ENCODE assay signal across 1 cellular context in the genomic region with DNA sequence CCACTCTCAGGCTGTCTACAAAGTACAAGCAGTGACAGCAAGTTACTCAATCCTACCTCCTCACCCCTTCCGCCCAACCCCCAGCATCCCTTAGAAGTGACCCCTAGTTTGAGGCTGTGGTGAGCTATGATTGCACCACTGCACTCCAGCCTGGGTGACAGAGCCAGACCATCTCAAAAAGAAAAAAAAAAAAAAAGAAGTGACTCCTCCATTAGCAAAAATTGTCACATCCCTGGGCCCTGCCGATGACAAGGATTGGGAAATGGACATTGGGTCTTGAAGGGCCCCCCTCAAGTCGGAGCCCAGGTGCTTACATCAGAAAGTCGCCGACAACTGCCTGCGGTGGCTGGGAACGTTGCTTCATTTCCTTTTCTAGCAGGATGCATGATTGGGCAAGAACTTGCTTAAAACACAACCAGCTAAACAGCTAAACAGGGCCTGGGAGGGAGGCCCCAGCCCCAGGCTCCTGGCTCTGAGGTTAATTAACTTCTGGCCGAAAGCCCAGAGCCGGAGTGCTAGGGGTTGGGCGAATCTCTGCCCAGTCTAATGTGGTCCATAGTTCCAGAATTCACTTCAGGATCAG.
TF ChIP-seq lines count a peak whose summit lies in the region.

No MANE protein-coding gene starts in this region.

TF ChIP-seq in HepG2, 621 proteins besides CTCF, POLR2A, EP300 and RAD21 (continued from another document and continues in another):
- TF ChIP-seq JUN (CRISPR knock-in tag; IDR thresholded peaks at IDR 0.05) (no peak), NAIF1 (CRISPR knock-in tag; IDR thresholded peaks at IDR 0.05; ENCODE audit: borderline replicate concordance) (no peak), IRF2 (CRISPR knock-in tag; IDR thresholded peaks at IDR 0.05) (no peak), PRDM10 (CRISPR knock-in tag; IDR thresholded peaks at IDR 0.05; ENCODE audit: low read depth) (no peak), ZNF432 (CRISPR knock-in tag; IDR thresholded peaks at IDR 0.05; ENCODE audit: borderline replicate concordance) (no peak), ZFP36L2 (CRISPR knock-in tag; IDR thresholded peaks at IDR 0.05) (no peak), NR2C2 (CRISPR knock-in tag; IDR thresholded peaks at IDR 0.05; ENCODE audit: borderline replicate concordance) (peak; percentile 58; the same call in 1 of the 2 replicates), ARNT (IDR thresholded peaks at IDR 0.05) (no peak), KIAA2018 (CRISPR knock-in tag; IDR thresholded peaks at IDR 0.05; ENCODE audit: borderline replicate concordance) (no peak), GABPA (IDR thresholded peaks at IDR 0.05; ENCODE audit: low read depth, low read length) (no peak), GABPA (CRISPR knock-in tag; IDR thresholded peaks at IDR 0.05; ENCODE audit: low read depth) (peak; percentile 44; the same call in 1 of the 2 replicates), BRCA1 (CRISPR knock-in tag; IDR thresholded peaks at IDR 0.05) (no peak), PHB2 (IDR thresholded peaks at IDR 0.05; ENCODE audit: partially characterized antibody) (no peak), DR1 (CRISPR knock-in tag; IDR thresholded peaks at IDR 0.05) (no peak), ZNF331 (CRISPR knock-in tag; IDR thresholded peaks at IDR 0.05) (peak; percentile 67; the same call in 1 of the 2 replicates), KLF16 (CRISPR knock-in tag; IDR thresholded peaks at IDR 0.05) (peak in 1 of 2 experiments; percentile 75; a peak in 1 of 4 replicates), HNRNPK (IDR thresholded peaks at IDR 0.05; ENCODE audit: low read depth, low read length, poor library complexity, severe bottlenecking) (no peak), MIER2 (CRISPR knock-in tag; IDR thresholded peaks at IDR 0.05) (no peak), ZFP36 (IDR thresholded peaks at IDR 0.05; ENCODE audit: borderline replicate concordance, low read depth, low read length, partially characterized antibody) (no peak), ZNF773 (CRISPR knock-in tag; IDR thresholded peaks at IDR 0.05; ENCODE audit: borderline replicate concordance) (no peak), MIER3 (CRISPR knock-in tag; IDR thresholded peaks at IDR 0.05; ENCODE audit: borderline replicate concordance) (no peak; the same call in 1 of the 2 replicates), ZNF251 (CRISPR knock-in tag; IDR thresholded peaks at IDR 0.05) (no peak), ZNF777 (CRISPR knock-in tag; IDR thresholded peaks at IDR 0.05) (no peak), RNF2 (conservative IDR thresholded peaks at IDR 0.05; ENCODE audit: low read depth) (no peak), ZBTB44 (CRISPR knock-in tag; IDR thresholded peaks at IDR 0.05) (no peak), RORA (CRISPR knock-in tag; IDR thresholded peaks at IDR 0.05) (no peak), KAT2B (IDR thresholded peaks at IDR 0.05; ENCODE audit: borderline replicate concordance, low read depth, low read length) (no peak), REXO4 (CRISPR knock-in tag; IDR thresholded peaks at IDR 0.05; ENCODE audit: borderline replicate concordance) (no peak), NCOA5 (CRISPR knock-in tag; IDR thresholded peaks at IDR 0.05) (no peak), ZNF660 (CRISPR knock-in tag; IDR thresholded peaks at IDR 0.05; ENCODE audit: borderline replicate concordance, low read depth) (no peak), KLF11 (CRISPR knock-in tag; IDR thresholded peaks at IDR 0.05) (no peak), ZNF878 (CRISPR knock-in tag; IDR thresholded peaks at IDR 0.05) (no peak), RFX5 (IDR thresholded peaks at IDR 0.05; ENCODE audit: low read depth, low read length) (no peak), SKI (IDR thresholded peaks at IDR 0.05; ENCODE audit: partially characterized antibody) (no peak), JARID2 (CRISPR knock-in tag; IDR thresholded peaks at IDR 0.05; ENCODE audit: insufficient replicate concordance) (no peak), HOXA9 (CRISPR knock-in tag; IDR thresholded peaks at IDR 0.05; ENCODE audit: borderline replicate concordance) (no peak), FOXM1 (CRISPR knock-in tag; IDR thresholded peaks at IDR 0.05) (no peak), ATF1 (CRISPR knock-in tag; IDR thresholded peaks at IDR 0.05) (no peak), HDAC6 (IDR thresholded peaks at IDR 0.05; ENCODE audit: low read depth, low read length) (no peak), HNRNPL (IDR thresholded peaks at IDR 0.05; ENCODE audit: low read depth, low read length) (no peak), ZNF225 (CRISPR knock-in tag; IDR thresholded peaks at IDR 0.05) (no peak), TFAP4 (IDR thresholded peaks at IDR 0.05; ENCODE audit: borderline replicate concordance, low read depth) (no peak), FOXJ3 (CRISPR knock-in tag; IDR thresholded peaks at IDR 0.05; ENCODE audit: borderline replicate concordance) (peak; percentile 46; the same call in 1 of the 2 replicates), HOMEZ (CRISPR knock-in tag; IDR thresholded peaks at IDR 0.05; ENCODE audit: low read depth) (0 out of 2 replicates have a peak, but pooled peaks have one; percentile 19), ATM (IDR thresholded peaks at IDR 0.05; ENCODE audit: borderline replicate concordance) (no peak)
- TF ChIP-seq, protein P1, sequence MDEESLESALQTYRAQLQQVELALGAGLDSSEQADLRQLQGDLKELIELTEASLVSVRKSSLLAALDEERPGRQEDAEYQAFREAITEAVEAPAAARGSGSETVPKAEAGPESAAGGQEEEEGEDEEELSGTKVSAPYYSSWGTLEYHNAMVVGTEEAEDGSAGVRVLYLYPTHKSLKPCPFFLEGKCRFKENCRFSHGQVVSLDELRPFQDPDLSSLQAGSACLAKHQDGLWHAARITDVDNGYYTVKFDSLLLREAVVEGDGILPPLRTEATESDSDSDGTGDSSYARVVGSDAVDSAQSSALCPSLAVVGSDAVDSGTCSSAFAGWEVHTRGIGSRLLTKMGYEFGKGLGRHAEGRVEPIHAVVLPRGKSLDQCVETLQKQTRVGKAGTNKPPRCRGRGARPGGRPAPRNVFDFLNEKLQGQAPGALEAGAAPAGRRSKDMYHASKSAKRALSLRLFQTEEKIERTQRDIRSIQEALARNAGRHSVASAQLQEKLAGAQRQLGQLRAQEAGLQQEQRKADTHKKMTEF (CRISPR knock-in tag; IDR thresholded peaks at IDR 0.05), result peak; percentile 65; the same call in 1 of the 2 replicates
- TF ChIP-seq, protein P2, sequence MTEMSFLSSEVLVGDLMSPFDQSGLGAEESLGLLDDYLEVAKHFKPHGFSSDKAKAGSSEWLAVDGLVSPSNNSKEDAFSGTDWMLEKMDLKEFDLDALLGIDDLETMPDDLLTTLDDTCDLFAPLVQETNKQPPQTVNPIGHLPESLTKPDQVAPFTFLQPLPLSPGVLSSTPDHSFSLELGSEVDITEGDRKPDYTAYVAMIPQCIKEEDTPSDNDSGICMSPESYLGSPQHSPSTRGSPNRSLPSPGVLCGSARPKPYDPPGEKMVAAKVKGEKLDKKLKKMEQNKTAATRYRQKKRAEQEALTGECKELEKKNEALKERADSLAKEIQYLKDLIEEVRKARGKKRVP (CRISPR knock-in tag; IDR thresholded peaks at IDR 0.05), result peak in 1 of 2 experiments; percentile 96; a peak in 2 of 4 replicates
